ENCODE assay signal across 28 cellular contexts in the genomic region with DNA sequence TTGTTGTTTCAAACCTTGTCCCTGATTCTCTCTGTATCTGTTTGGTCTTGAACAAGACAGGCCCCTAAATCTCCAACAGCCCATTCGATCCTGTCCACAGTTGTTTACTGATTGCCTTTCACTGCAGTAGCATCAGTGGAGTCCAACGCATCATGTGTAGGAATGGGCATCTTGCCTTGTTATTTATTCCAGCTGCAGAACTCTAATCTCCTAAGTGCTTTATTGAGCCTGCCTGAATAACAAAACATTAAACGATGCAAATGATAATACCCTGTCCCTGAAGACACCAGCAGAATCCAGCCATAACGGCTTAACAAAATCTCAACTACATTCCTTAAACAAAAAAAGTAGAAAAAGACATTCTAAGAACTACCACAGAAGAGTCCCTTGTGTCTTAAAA.
"Had no signal": no experiment of that assay in that cellular context is flagged by ENCODE, and none has a peak within 500 bp of the region (broad histone marks: within the 10 kb centered on the region; RNA-seq: fewer than 3 reads in every experiment).

No MANE protein-coding gene starts in this region.

- H3K27me3 Mint-ChIP-seq: activated CD4-positive, alpha-beta T cell treated with anti-CD3 and anti-CD28 coated beads, Interleukin-2, amount 10 ng/mL, durations not matched to agents 24 days and 14 days; activated naive CD8-positive, alpha-beta T cell treated with anti-CD3 and anti-CD28 coated beads, Interleukin-2, amount 10 ng/mL, durations not matched to agents 7 days and 5 days had no signal

- DNase-seq: activated CD4-positive, alpha-beta T cell treated with anti-CD3 and anti-CD28 coated beads, Interleukin-2, amount 10 ng/mL, durations not matched to agents 24 days and 14 days; activated CD4-positive, alpha-beta T cell treated with anti-CD3 and anti-CD28 coated beads, Interleukin-2, amount 50 U/mL, for 4 hours; activated CD8-positive, alpha-beta T cell treated with anti-CD3 and anti-CD28 coated beads, Interleukin-2, amount 10 ng/mL, durations not matched to agents 7 days and 5 days; activated effector memory CD4-positive, alpha-beta T cell treated with Interleukin-2 at 50 U/mL for 16 hours; activated naive CD4-positive, alpha-beta T cell treated with anti-CD3 and anti-CD28 coated beads, Interleukin-2, amount 50 U/mL, for 16 hours; activated naive CD8-positive, alpha-beta T cell treated with anti-CD3 and anti-CD28 coated beads, Interleukin-2, amount 10 ng/mL, durations not matched to agents 7 days and 5 days; activated T-cell treated with anti-CD3 and anti-CD28 coated beads, Interleukin-2, amount 50 U/mL, for 48 hours; body of pancreas; cerebellar nuclear complex; Karpas-422; KBM-7; NCI-H1105; NCI-H1436; NCI-H1694; NCI-H1930; NCI-H2081 treated with DMSO at 0.1 percent for 48 hours; NCI-H345; NCI-H524 treated with DMSO at 0.1 percent for 48 hours; PC-3; Peyer's patch; RPMI8226; SIG-M5; SW 1271; T-helper 1 cell; T1000; WERI-Rb-1 had no signal

- H3K27ac Mint-ChIP-seq: activated CD4-positive, alpha-beta T cell treated with anti-CD3 and anti-CD28 coated beads, Interleukin-2, amount 10 ng/mL, durations not matched to agents 24 days and 14 days; activated CD8-positive, alpha-beta T cell treated with anti-CD3 and anti-CD28 coated beads, Interleukin-2, amount 10 ng/mL, durations not matched to agents 7 days and 5 days; activated naive CD8-positive, alpha-beta T cell treated with anti-CD3 and anti-CD28 coated beads, Interleukin-2, amount 10 ng/mL, durations not matched to agents 7 days and 5 days had no signal

- H3K27me3 ChIP-seq: body of pancreas, breast epithelium, Peyer's patch had no signal

- H3K4me1 ChIP-seq: body of pancreas, breast epithelium had no signal

- H3K9me3 Mint-ChIP-seq: activated CD4-positive, alpha-beta T cell treated with anti-CD3 and anti-CD28 coated beads, Interleukin-2, amount 10 ng/mL, durations not matched to agents 24 days and 14 days; activated naive CD8-positive, alpha-beta T cell treated with anti-CD3 and anti-CD28 coated beads, Interleukin-2, amount 10 ng/mL, durations not matched to agents 7 days and 5 days had no signal

- H3K9me3 ChIP-seq: body of pancreas, breast epithelium, Peyer's patch had no signal

- H3K36me3 ChIP-seq: breast epithelium, Peyer's patch had no signal

- H3K4me1 Mint-ChIP-seq: activated CD4-positive, alpha-beta T cell treated with anti-CD3 and anti-CD28 coated beads, Interleukin-2, amount 10 ng/mL, durations not matched to agents 24 days and 14 days; activated naive CD8-positive, alpha-beta T cell treated with anti-CD3 and anti-CD28 coated beads, Interleukin-2, amount 10 ng/mL, durations not matched to agents 7 days and 5 days had no signal

- H3K4me3 ChIP-seq: body of pancreas, breast epithelium, Peyer's patch had no signal

- ATAC-seq: activated CD8-positive, alpha-beta T cell treated with anti-CD3 and anti-CD28 coated beads, Interleukin-2, amount 10 ng/mL, durations not matched to agents 7 days and 5 days; body of pancreas; PC-3; SK-N-SH treated with all-trans-retinoic acid at 6 μM for 48 hours had no signal

- H3K4me3 Mint-ChIP-seq: activated CD4-positive, alpha-beta T cell treated with anti-CD3 and anti-CD28 coated beads, Interleukin-2, amount 10 ng/mL, durations not matched to agents 24 days and 14 days; activated CD8-positive, alpha-beta T cell treated with anti-CD3 and anti-CD28 coated beads, Interleukin-2, amount 10 ng/mL, durations not matched to agents 7 days and 5 days; activated naive CD8-positive, alpha-beta T cell treated with anti-CD3 and anti-CD28 coated beads, Interleukin-2, amount 10 ng/mL, durations not matched to agents 7 days and 5 days had no signal
